11 cellular contexts compared by ENCODE assay signal in genomic region chr13:59734393-59734792, GRCh38.
DNase-seq lines count a peak whose midpoint lies in the region; ATAC-seq and TF ChIP-seq lines count a peak whose summit lies in the region.
"Had no signal": no experiment of that assay in that cellular context is flagged by ENCODE, and none has a peak within 500 bp of the region (broad histone marks: within the 10 kb centered on the region; RNA-seq: fewer than 3 reads in every experiment).

No MANE protein-coding gene starts in this region.

- in situ Hi-C loops in KBM-7 (cut with MboI; ENCODE audit: low pct_unique_long_range_greater_than_20kb, low sequenced_read_pairs): no loop called here

- H3K27me3 ChIP-seq in CD4-positive, CD25-positive, alpha-beta regulatory T cell (ENCODE audit: control insufficient read depth, insufficient read depth, low read length): no peaks in the 10 kb centered on the region
- H3K27me3 ChIP-seq in left lung: no peaks in the 10 kb centered on the region
- H3K27me3 ChIP-seq: colonic mucosa had no signal

- intact Hi-C loops in left lung (cut with DNase I): no loop called here

- H3K4me3 ChIP-seq in CD4-positive, CD25-positive, alpha-beta regulatory T cell (ENCODE audit: low read depth, low read length): peak overlapping the region; percentile 64
- H3K4me3 ChIP-seq in left lung: no peak overlapping the region
- H3K4me3 ChIP-seq: colonic mucosa had no signal

- H3K36me3 ChIP-seq in CD4-positive, CD25-positive, alpha-beta regulatory T cell (ENCODE audit: control insufficient read depth, insufficient read depth, low read length): no peaks in the 10 kb centered on the region
- H3K36me3 ChIP-seq in left lung: no peaks in the 10 kb centered on the region
- H3K36me3 ChIP-seq: colonic mucosa had no signal

- no peak overlapping the region for H3K27ac ChIP-seq in CD4-positive, CD25-positive, alpha-beta regulatory T cell (ENCODE audit: insufficient read depth, low read length, poor library complexity, severe bottlenecking)
- no peak overlapping the region for H3K27ac ChIP-seq in left lung
- H3K27ac ChIP-seq: colonic mucosa had no signal

- peak overlapping the region in 2 of 4 donors; percentile 16 to 40 for H3K4me3 Mint-ChIP-seq in CD4-positive, CD25-positive, alpha-beta regulatory T cell
- no peak overlapping the region for H3K4me3 Mint-ChIP-seq in activated naive CD4-positive, alpha-beta T cell treated with anti-CD3 and anti-CD28 coated beads, Interleukin-2, amount 10 ng/mL, durations not matched to agents 7 days and 5 days
- no peak overlapping the region for H3K4me3 Mint-ChIP-seq in effector memory CD8-positive, alpha-beta T cell

- H3K4me1 ChIP-seq in CD4-positive, CD25-positive, alpha-beta regulatory T cell (ENCODE audit: control insufficient read depth, insufficient read depth, low read length, poor library complexity, severe bottlenecking): peaks cover 4% of the 10 kb centered on the region
- H3K4me1 ChIP-seq in left lung: no peaks in the 10 kb centered on the region
- H3K4me1 ChIP-seq: colonic mucosa had no signal

- CTCF ChIA-PET in activated naive CD4-positive, alpha-beta T cell treated with anti-CD3 and anti-CD28 coated beads, Interleukin-2, amount 10 ng/mL, durations not matched to agents 7 days and 5 days (lab: Charles Lee): no interaction called here

- TF ChIP-seq CTCF in left lung (IDR thresholded peaks at IDR 0.05): no peak

- H3K9me3 ChIP-seq in CD4-positive, CD25-positive, alpha-beta regulatory T cell (ENCODE audit: control insufficient read depth in 2 of 2, low read length in 2 of 2): no peaks in the 10 kb centered on the region
- no peaks in the 10 kb centered on the region for H3K9me3 ChIP-seq in left lung
- H3K9me3 ChIP-seq: colonic mucosa had no signal

- no peaks in the 10 kb centered on the region for H3K36me3 Mint-ChIP-seq in CD4-positive, CD25-positive, alpha-beta regulatory T cell
- H3K36me3 Mint-ChIP-seq in activated naive CD4-positive, alpha-beta T cell treated with anti-CD3 and anti-CD28 coated beads, Interleukin-2, amount 10 ng/mL, durations not matched to agents 7 days and 5 days: no peaks in the 10 kb centered on the region
- H3K36me3 Mint-ChIP-seq in effector memory CD8-positive, alpha-beta T cell (ENCODE audit: insufficient read depth): no peaks in the 10 kb centered on the region

- peak overlapping the region in 1 of 3 donors; percentile 69 for H3K27ac Mint-ChIP-seq in CD4-positive, CD25-positive, alpha-beta regulatory T cell
- no peak overlapping the region for H3K27ac Mint-ChIP-seq in activated naive CD4-positive, alpha-beta T cell treated with anti-CD3 and anti-CD28 coated beads, Interleukin-2, amount 10 ng/mL, durations not matched to agents 7 days and 5 days
- H3K27ac Mint-ChIP-seq in effector memory CD8-positive, alpha-beta T cell: no peak overlapping the region

- DNase-seq in CD4-positive, CD25-positive, alpha-beta regulatory T cell: peak in 1 of 3 donors; percentile 31
- DNase-seq in KBM-7: peak; percentile 35
- DNase-seq in activated naive CD4-positive, alpha-beta T cell treated with anti-CD3 and anti-CD28 coated beads, Interleukin-2, amount 10 ng/mL, durations not matched to agents 7 days and 5 days: no peak
- DNase-seq in effector memory CD8-positive, alpha-beta T cell: no peak
- no peak for DNase-seq in left lung
- DNase-seq in HCEC 1CT: no peak
- DNase-seq: colonic mucosa, DMS153, substantia nigra had no signal

- no peak for ATAC-seq in CD4-positive, CD25-positive, alpha-beta regulatory T cell (ENCODE audit: low read depth in 2 of 2)
- ATAC-seq in GM18909 (IDR thresholded peaks at IDR 0.05; ENCODE audit: poor library complexity, unreplicated experiment): peak; percentile 100
- peak; percentile 100 for ATAC-seq in HG02759 (IDR thresholded peaks at IDR 0.05; ENCODE audit: unreplicated experiment)
- no peak for ATAC-seq in effector memory CD8-positive, alpha-beta T cell (replicated peaks)
- ATAC-seq in left lung: no peak

- peaks cover 0 to 4% (median 1%) of the 10 kb centered on the region in 4 donors for H3K4me1 Mint-ChIP-seq in CD4-positive, CD25-positive, alpha-beta regulatory T cell
- no peaks in the 10 kb centered on the region for H3K4me1 Mint-ChIP-seq in activated naive CD4-positive, alpha-beta T cell treated with anti-CD3 and anti-CD28 coated beads, Interleukin-2, amount 10 ng/mL, durations not matched to agents 7 days and 5 days
- H3K4me1 Mint-ChIP-seq in effector memory CD8-positive, alpha-beta T cell (ENCODE audit: low read depth in 2 of 2): no peaks in the 10 kb centered on the region

- H3K27me3 Mint-ChIP-seq in CD4-positive, CD25-positive, alpha-beta regulatory T cell: no peaks in the 10 kb centered on the region
- no peaks in the 10 kb centered on the region for H3K27me3 Mint-ChIP-seq in activated naive CD4-positive, alpha-beta T cell treated with anti-CD3 and anti-CD28 coated beads, Interleukin-2, amount 10 ng/mL, durations not matched to agents 7 days and 5 days
- no peaks in the 10 kb centered on the region for H3K27me3 Mint-ChIP-seq in effector memory CD8-positive, alpha-beta T cell

- peaks cover 0 to 2% (median 0%) of the 10 kb centered on the region in 7 donors for H3K9me3 Mint-ChIP-seq in CD4-positive, CD25-positive, alpha-beta regulatory T cell
- H3K9me3 Mint-ChIP-seq in activated naive CD4-positive, alpha-beta T cell treated with anti-CD3 and anti-CD28 coated beads, Interleukin-2, amount 10 ng/mL, durations not matched to agents 7 days and 5 days: no peaks in the 10 kb centered on the region
- no peaks in the 10 kb centered on the region for H3K9me3 Mint-ChIP-seq in effector memory CD8-positive, alpha-beta T cell

Comparison
In these comparisons a context has a peak if more than half of its experiments do, and no peak if none do; other contexts are left out.
1. ATAC-seq: peak in GM18909 (single experiment) and HG02759 (single experiment); none in CD4-positive, CD25-positive, alpha-beta regulatory T cell (0 of 2), effector memory CD8-positive, alpha-beta T cell (single experiment) and left lung (single experiment).